Comparison of ENCODE assay signal across 8 cellular contexts in genomic region chr2:10410001-10410671, GRCh38. TPM values are rescaled to one million over a fixed set of nuclear protein-coding genes. Genes with fewer than 3 reads are reported as not detected.
DNase-seq lines count a peak whose midpoint lies in the region; ATAC-seq lines count a peak whose summit lies in the region.

No MANE protein-coding gene starts in this region.

- H3K9me3 ChIP-seq in T-helper 17 cell (ENCODE audit: control insufficient read depth, low read length, poor library complexity, severe bottlenecking): no peaks in the 10 kb centered on the region
- H3K9me3 ChIP-seq in HAP-1: no peaks in the 10 kb centered on the region

- DNase-seq in AML-193 (lab: John Stamatoyannopoulos, UW): peak; percentile 78 to 83
- no peak for DNase-seq in T-helper 17 cell
- no peak for DNase-seq in NCI-H2029 treated with DMSO at 0.1 percent for 48 hours (lab: John Stamatoyannopoulos, UW)
- no peak for DNase-seq in HAP-1 (ENCODE audit: low spot score in 2 of 2)
- DNase-seq in GM19240 (ENCODE audit: insufficient read length, low spot score): no peak

- no peaks in the 10 kb centered on the region for H3K4me1 ChIP-seq in HAP-1

- H3K36me3 Mint-ChIP-seq in T-helper 17 cell (ENCODE audit: low read depth): no peaks in the 10 kb centered on the region

- H3K27ac Mint-ChIP-seq in T-helper 17 cell: no peak overlapping the region

- in situ Hi-C loops in HAP-1 (cut with MboI; ENCODE audit: low sequenced_read_pairs): loop anchor here (10.0 kb wide), 1 partner anchor 265 kb away; no protein-coding TSS in a partner anchor

- H3K36me3 ChIP-seq in HAP-1 (replicated peaks): no peaks in the 10 kb centered on the region

- no peaks in the 10 kb centered on the region for H3K27me3 ChIP-seq in HAP-1 (ENCODE audit: low read depth)

- ATAC-seq in GM19351 (IDR thresholded peaks at IDR 0.05; ENCODE audit: unreplicated experiment) (peak; percentile 64), HG03175 (IDR thresholded peaks at IDR 0.05; ENCODE audit: unreplicated experiment) (peak; percentile 75), T-helper 17 cell (no peak), HG02884 (IDR thresholded peaks at IDR 0.05; ENCODE audit: unreplicated experiment) (no peak)

- H3K4me3 Mint-ChIP-seq in T-helper 17 cell: peak overlapping the region; percentile 7

- no peak overlapping the region for H3K4me3 ChIP-seq in HAP-1

- H3K27me3 Mint-ChIP-seq in T-helper 17 cell: no peaks in the 10 kb centered on the region

- H3K4me1 Mint-ChIP-seq in T-helper 17 cell: peaks cover 30% of the 10 kb centered on the region

RNA-seq across cellular contexts. Expression of gene ODC1, which starts 38.0 kb away (rescaled TPM):
- total RNA-seq in T-helper 17 cell: 100 to 1,000 TPM; 118 to 149 TPM

Comparison
In these comparisons a context has a peak if more than half of its experiments do, and no peak if none do; other contexts are left out.
1. DNase-seq: peak in AML-193 (2 of 2); none in T-helper 17 cell (0 of 3), NCI-H2029 treated with DMSO at 0.1 percent for 48 hours (single experiment), HAP-1 (0 of 2) and GM19240 (single experiment).
2. ATAC-seq: peak in GM19351 (single experiment) and HG03175 (single experiment); none in T-helper 17 cell (single experiment) and HG02884 (single experiment).